Comparison of ENCODE assay signal across 18 cellular contexts in genomic region chr17:82675476-82676245, GRCh38. TPM values are rescaled to one million over a fixed set of nuclear protein-coding genes. Genes with fewer than 3 reads are reported as not detected.
DNase-seq lines count a peak whose midpoint lies in the region; ATAC-seq, FAIRE-seq and TF ChIP-seq lines count a peak whose summit lies in the region.
"Had no signal": no experiment of that assay in that cellular context is flagged by ENCODE, and none has a peak within 500 bp of the region (broad histone marks: within the 10 kb centered on the region; RNA-seq: fewer than 3 reads in every experiment).

No MANE protein-coding gene starts in this region.

- H3K4me1 Mint-ChIP-seq in MCF 10A (ENCODE audit: insufficient read depth, unreplicated experiment) (no peaks in the 10 kb centered on the region), astrocyte (ENCODE audit: low read depth, unreplicated experiment) (peaks cover 8% of the 10 kb centered on the region)
- H3K4me1 Mint-ChIP-seq: B cell, H9 had no signal

- intact Hi-C loops in breast epithelium (cut with DNase I; ENCODE audit: low total_unique reads) (no loop called here), MCF 10A (cut with micrococcal nuclease) (no loop called here), sciatic nerve (cut with DNase I) (no loop called here)

- peak overlapping the region; percentile 45 for H2AK5ac ChIP-seq in mesenchymal stem cell (ENCODE audit: low read length, severe bottlenecking)

- H3K27ac Mint-ChIP-seq in MCF 10A (ENCODE audit: low read depth, unreplicated experiment), result no peak overlapping the region
- no peak overlapping the region for H3K27ac Mint-ChIP-seq in astrocyte (ENCODE audit: unreplicated experiment)
- H3K27ac Mint-ChIP-seq: B cell; CD4-positive, alpha-beta T cell had no signal

- H3K23ac ChIP-seq in mesenchymal stem cell (ENCODE audit: low read length in 2 of 2), result no peak overlapping the region

- H3K36me3 ChIP-seq in breast epithelium (no peaks in the 10 kb centered on the region), astrocyte (ENCODE audit: insufficient read depth, low read length) (no peaks in the 10 kb centered on the region), mesenchymal stem cell (ENCODE audit: control insufficient read depth in 1 of 2, insufficient read depth in 2 of 2, low read depth in 1 of 2, low read length in 2 of 2) (peaks cover 0 to 22% of the 10 kb centered on the region in 2 experiments)

- H4K8ac ChIP-seq in mesenchymal stem cell (ENCODE audit: low read length), result no peak overlapping the region

- H3K14ac ChIP-seq in mesenchymal stem cell (ENCODE audit: low read length in 2 of 2), result peak overlapping the region in 1 of 2 experiments; percentile 90

- H3K79me2 ChIP-seq in astrocyte (ENCODE audit: insufficient read depth, low read length), result no peaks in the 10 kb centered on the region

- POLR2A ChIA-PET in MCF 10A (lab: Yijun Ruan, JAX), result interaction anchor here (0.9 kb wide), 1 partner anchor 10 kb away, joined by 3 read pairs; no protein-coding TSS in a partner anchor

- no peak overlapping the region for H3K4me3 ChIP-seq in breast epithelium
- no peak overlapping the region for H3K4me3 ChIP-seq in astrocyte (ENCODE audit: insufficient read depth, low read depth, low read length)
- H3K4me3 ChIP-seq in mesenchymal stem cell (ENCODE audit: insufficient read depth in 1 of 2, low read depth in 1 of 2, low read length in 2 of 2), result no peak overlapping the region
- H3K4me3 ChIP-seq: GM12878, PC-9 had no signal

- TF ChIP-seq CTCF in breast epithelium (IDR thresholded peaks at IDR 0.05) (no peak), MCF 10A (IDR thresholded peaks at IDR 0.05; ENCODE audit: unreplicated experiment) (no peak), astrocyte (IDR thresholded peaks at IDR 0.05; ENCODE audit: insufficient read depth, low read depth, low read length) (no peak)

- no peak overlapping the region for H2BK12ac ChIP-seq in mesenchymal stem cell (ENCODE audit: low read length in 2 of 2)

- peak overlapping the region; percentile 52 to 69 for H3K27ac ChIP-seq in breast epithelium
- no peak overlapping the region for H3K27ac ChIP-seq in astrocyte (ENCODE audit: low read depth, low read length)
- H3K27ac ChIP-seq in mesenchymal stem cell (ENCODE audit: low read length, poor library complexity, severe bottlenecking), result no peak overlapping the region
- H3K27ac ChIP-seq: PC-9 had no signal

- H2AFZ ChIP-seq in astrocyte (ENCODE audit: low read depth, low read length), result no peak overlapping the region
- H2AFZ ChIP-seq in mesenchymal stem cell (ENCODE audit: low read depth, low read length), result no peak overlapping the region
- H2AFZ ChIP-seq: PC-9 had no signal

- H3K79me1 ChIP-seq in mesenchymal stem cell (replicated peaks; ENCODE audit: low read length, poor library complexity, severe bottlenecking), result peaks cover 21% of the 10 kb centered on the region

- H3K27me3 Mint-ChIP-seq in MCF 10A (ENCODE audit: insufficient read depth, unreplicated experiment), result no peaks in the 10 kb centered on the region
- no peaks in the 10 kb centered on the region for H3K27me3 Mint-ChIP-seq in astrocyte (ENCODE audit: low read depth, unreplicated experiment)
- H3K27me3 Mint-ChIP-seq: B cell; CD4-positive, alpha-beta T cell had no signal

- no peaks in the 10 kb centered on the region for H3K27me3 ChIP-seq in breast epithelium
- no peaks in the 10 kb centered on the region for H3K27me3 ChIP-seq in astrocyte (ENCODE audit: insufficient read depth, low read length)
- H3K27me3 ChIP-seq in mesenchymal stem cell (ENCODE audit: control insufficient read depth in 1 of 2, insufficient read depth in 1 of 2, low read length in 2 of 2), result no peaks in the 10 kb centered on the region

- H3K18ac ChIP-seq in mesenchymal stem cell (ENCODE audit: low read depth in 1 of 2, low read length in 2 of 2), result no peak overlapping the region

- DNase-seq in breast epithelium (ENCODE audit: low spot score in 2 of 2), result no peak
- DNase-seq in MCF 10A (ENCODE audit: unreplicated experiment), result no peak
- DNase-seq in astrocyte (ENCODE audit: low read depth), result no peak
- no peak for DNase-seq in mesenchymal stem cell
- DNase-seq in sciatic nerve (ENCODE audit: low spot score), result no peak
- DNase-seq in DMS79 (lab: John Stamatoyannopoulos, UW), result no peak
- DNase-seq in hypothalamus (lab: John Stamatoyannopoulos, UW), result no peak
- no peak for DNase-seq in activated CD4-positive, alpha-beta T cell treated with anti-CD3 and anti-CD28 coated beads for 1 hour
- DNase-seq: Caco-2; CD4-positive, alpha-beta T cell; EL; H9; NCI-H1105 treated with DMSO at 0.1 percent for 48 hours; NCI-H187; NCI-H524 treated with DMSO at 0.1 percent for 48 hours; PC-9 had no signal

- H3K4me1 ChIP-seq in breast epithelium (no peaks in the 10 kb centered on the region), astrocyte (ENCODE audit: insufficient read depth, low read length) (no peaks in the 10 kb centered on the region), mesenchymal stem cell (ENCODE audit: control insufficient read depth, insufficient read depth, low read depth, low read length) (peaks cover 12% of the 10 kb centered on the region)
- H3K4me1 ChIP-seq: Caco-2 had no signal

- no peaks in the 10 kb centered on the region for H3K9me3 Mint-ChIP-seq in MCF 10A (ENCODE audit: unreplicated experiment)
- peaks cover 2% of the 10 kb centered on the region for H3K9me3 Mint-ChIP-seq in astrocyte (ENCODE audit: unreplicated experiment)
- H3K9me3 Mint-ChIP-seq: CD4-positive, alpha-beta T cell had no signal

- no peak overlapping the region for H3K4ac ChIP-seq in mesenchymal stem cell (ENCODE audit: low read depth in 1 of 2, low read length in 2 of 2)

- BruUV-seq in MCF 10A (replicated peaks; lab: Mats Ljungman, UMichigan), result no TSS peak

- peak; percentile 11 for ATAC-seq in sciatic nerve
- ATAC-seq: GM12878 had no signal

- H3K36me3 Mint-ChIP-seq in MCF 10A (ENCODE audit: insufficient read depth, unreplicated experiment), result peaks cover 8% of the 10 kb centered on the region
- H3K36me3 Mint-ChIP-seq in astrocyte (ENCODE audit: low read depth, unreplicated experiment), result no peaks in the 10 kb centered on the region

- H3K4me2 ChIP-seq in astrocyte (ENCODE audit: low read length) (no peak overlapping the region), mesenchymal stem cell (ENCODE audit: low read length, poor library complexity, severe bottlenecking) (no peak overlapping the region)
- H3K4me2 ChIP-seq: PC-9 had no signal

- no peak overlapping the region for H2BK15ac ChIP-seq in mesenchymal stem cell (ENCODE audit: low read depth, poor library complexity, severe bottlenecking)

- WGBS in mesenchymal stem cell, result 83% methylated on average over 18 of the region's 18 CpGs

- peaks cover 8% of the 10 kb centered on the region for H4K20me1 ChIP-seq in astrocyte (ENCODE audit: insufficient read depth, low read length)

- no peak for TF ChIP-seq POLR2A in breast epithelium (IDR thresholded peaks at IDR 0.05)

- no peaks in the 10 kb centered on the region for H3K9me3 ChIP-seq in breast epithelium
- no peaks in the 10 kb centered on the region for H3K9me3 ChIP-seq in astrocyte (ENCODE audit: insufficient read depth, low read depth, low read length)
- no peaks in the 10 kb centered on the region for H3K9me3 ChIP-seq in mesenchymal stem cell (ENCODE audit: control insufficient read depth, low read length)

- H3K9ac ChIP-seq in astrocyte (ENCODE audit: low read length) (no peak overlapping the region), mesenchymal stem cell (ENCODE audit: low read length) (no peak overlapping the region)

- CTCF ChIA-PET in MCF 10A (lab: Yijun Ruan, JAX), result no interaction called here

- no peak for FAIRE-seq in astrocyte (lab: Jason Lieb, UNC)
- FAIRE-seq: GM12878 had no signal

- H2BK120ac ChIP-seq in mesenchymal stem cell (ENCODE audit: low read depth, low read length), result no peak overlapping the region

- H2BK5ac ChIP-seq in mesenchymal stem cell (ENCODE audit: low read depth, low read length, poor library complexity, severe bottlenecking), result no peak overlapping the region

- H3K4me3 Mint-ChIP-seq in MCF 10A (ENCODE audit: unreplicated experiment) (no peak overlapping the region), astrocyte (ENCODE audit: unreplicated experiment) (peak overlapping the region; percentile 27)
- H3K4me3 Mint-ChIP-seq: B cell; CD4-positive, alpha-beta T cell; H9 had no signal

- H4K91ac ChIP-seq in mesenchymal stem cell (ENCODE audit: low read length), result no peak overlapping the region

RNA-seq across cellular contexts. Expression of gene RAB40B, which starts 22.8 kb away (rescaled TPM):
- total RNA-seq in breast epithelium (10 to 100 TPM in 2 of 3 donors, 1 to 10 TPM in 1; 8.8 to 25.6 (median 12.8) TPM), MCF 10A (2022) (5.9 and 6.3 TPM in 2 replicates), astrocyte (15.8 and 17.5 TPM in 2 replicates), sciatic nerve (30.3 TPM)
- 8.5 TPM for polyA plus RNA-seq in mesenchymal stem cell (2013, experiment 1 of 2)
- polyA plus RNA-seq in mesenchymal stem cell (2013, experiment 2 of 2), result 7.7 TPM

RNA-seq across cellular contexts. Expression of gene WDR45B, which starts 27.4 kb away (rescaled TPM):
- total RNA-seq in breast epithelium (100 to 1,000 TPM in 1 of 3 donors, 10 to 100 TPM in 2; 74.2 to 118 (median 83.9) TPM), MCF 10A (2022) (87.3 and 88.3 TPM in 2 replicates), astrocyte (74.3 and 75.4 TPM in 2 replicates), sciatic nerve (67.1 TPM)
- polyA plus RNA-seq in mesenchymal stem cell (2013, experiment 1 of 2), result 65.7 TPM
- 65.3 TPM for polyA plus RNA-seq in mesenchymal stem cell (2013, experiment 2 of 2)

RNA-seq across cellular contexts. Expression of gene FN3KRP, which starts 40.8 kb away (rescaled TPM):
- 10 to 100 TPM; 10.4 to 22.1 (median 18.0) TPM for total RNA-seq in breast epithelium
- total RNA-seq in MCF 10A (2022), result 21.5 and 24.4 TPM in 2 replicates
- 14.8 and 15.4 TPM in 2 replicates for total RNA-seq in astrocyte
- 13.0 TPM for polyA plus RNA-seq in mesenchymal stem cell (2013, experiment 1 of 2)
- 12.8 TPM for polyA plus RNA-seq in mesenchymal stem cell (2013, experiment 2 of 2)
- total RNA-seq in sciatic nerve, result 32.3 TPM

RNA-seq across cellular contexts. Expression of gene FN3K, which starts 59.8 kb away (rescaled TPM):
- total RNA-seq in breast epithelium, result 1 to 10 TPM; 4.5 to 9.4 (median 7.2) TPM
- total RNA-seq in MCF 10A (2022), result 1.3 and 4.0 TPM in 2 replicates
- 4.0 and 4.1 TPM in 2 replicates for total RNA-seq in astrocyte
- polyA plus RNA-seq in mesenchymal stem cell (2013, experiment 1 of 2), result 5.0 TPM
- polyA plus RNA-seq in mesenchymal stem cell (2013, experiment 2 of 2), result 5.7 TPM
- total RNA-seq in sciatic nerve, result 57.2 TPM

Comparison
In these comparisons a context has a peak if more than half of its experiments do, and no peak if none do; other contexts are left out.
1. H3K27ac ChIP-seq: peak in breast epithelium (2 of 2); none in astrocyte (single experiment) and mesenchymal stem cell (single experiment).